Comparison of ENCODE assay signal across 12 cellular contexts in the genomic region with DNA sequence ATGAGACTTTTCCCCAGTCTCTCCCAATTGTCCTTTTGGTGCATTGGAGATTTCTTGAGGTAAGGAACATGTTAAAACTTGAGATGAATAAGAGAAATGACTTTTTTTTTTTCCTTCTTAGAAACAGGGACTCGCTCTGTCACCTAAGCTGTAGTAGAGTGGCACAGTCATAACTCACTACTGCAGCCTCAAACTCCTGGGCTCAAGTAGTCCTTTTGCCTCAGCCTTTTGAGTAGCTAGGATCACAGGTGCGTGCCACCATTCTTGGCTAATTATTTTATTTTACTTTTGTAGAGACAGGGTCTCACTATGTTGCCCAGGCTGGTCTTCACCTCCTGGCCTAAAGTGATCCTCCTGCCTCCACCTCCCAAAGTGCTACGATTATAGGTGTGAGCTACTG.
DNase-seq lines count a peak whose midpoint lies in the region; ATAC-seq and FAIRE-seq lines count a peak whose summit lies in the region.
"Had no signal": no experiment of that assay in that cellular context is flagged by ENCODE, and none has a peak within 500 bp of the region (broad histone marks: within the 10 kb centered on the region; RNA-seq: fewer than 3 reads in every experiment).

No MANE protein-coding gene starts in this region.

- peaks cover 9% of the 10 kb centered on the region for H3K36me3 Mint-ChIP-seq in memory B cell

- ATAC-seq in GM21360 (IDR thresholded peaks at IDR 0.05; ENCODE audit: unreplicated experiment) = peak; percentile 41
- peak; percentile 37 for ATAC-seq in HG03469 (IDR thresholded peaks at IDR 0.05; ENCODE audit: unreplicated experiment)
- ATAC-seq in memory B cell (ENCODE audit: low read depth) = peak; percentile 20
- no peak for ATAC-seq in GM21515 (IDR thresholded peaks at IDR 0.05; ENCODE audit: unreplicated experiment)
- ATAC-seq: left cardiac atrium had no signal

- no peak for DNase-seq in GM18507 (ENCODE audit: extremely low spot score, insufficient read length, low read depth)
- no peak for DNase-seq in memory B cell (ENCODE audit: low spot score in 2 of 2)
- no peak for DNase-seq in NCI-H2171 treated with DMSO at 0.1 percent for 48 hours (lab: John Stamatoyannopoulos, UW)
- DNase-seq in NCI-H1092 treated with DMSO at 0.1 percent for 48 hours (lab: John Stamatoyannopoulos, UW) = no peak
- no peak for DNase-seq in OCI-M1 (lab: John Stamatoyannopoulos, UW)
- DNase-seq: caudate nucleus, left cardiac atrium, ovary, upper lobe of right lung had no signal

- peak; percentile 44 for FAIRE-seq in GM18507 (lab: Jason Lieb, UNC)

- peak overlapping the region; percentile 2 for H3K4me3 Mint-ChIP-seq in memory B cell

- peaks cover 30% of the 10 kb centered on the region for H3K4me1 Mint-ChIP-seq in memory B cell

- no peaks in the 10 kb centered on the region for H3K9me3 Mint-ChIP-seq in memory B cell

- H3K27me3 Mint-ChIP-seq in memory B cell = no peaks in the 10 kb centered on the region

- H3K27ac Mint-ChIP-seq in memory B cell = peak overlapping the region; percentile 90
